Comparison of ENCODE assay signal across 8 cellular contexts in genomic region chr5:23208959-23209431, GRCh38.
DNase-seq lines count a peak whose midpoint lies in the region; ATAC-seq and TF ChIP-seq lines count a peak whose summit lies in the region.

No MANE protein-coding gene starts in this region.

- H3K4me3 ChIP-seq in AG04450 (ENCODE audit: low read depth, low read length) (no peak overlapping the region), SU-DHL-6 (ENCODE audit: insufficient read depth, low read length, poor library complexity, severe bottlenecking) (no peak overlapping the region), upper lobe of right lung (no peak overlapping the region)
- no peak overlapping the region for H3K4me3 ChIP-seq in naive thymus-derived CD4-positive, alpha-beta T cell (ENCODE audit: low read length)

- no peak overlapping the region for H3K4me3 Mint-ChIP-seq in glutamatergic neuron (ENCODE audit: unreplicated experiment)
- H3K4me3 Mint-ChIP-seq in naive thymus-derived CD4-positive, alpha-beta T cell: no peak overlapping the region

- no peaks in the 10 kb centered on the region for H3K36me3 Mint-ChIP-seq in glutamatergic neuron (ENCODE audit: unreplicated experiment)
- H3K36me3 Mint-ChIP-seq in naive thymus-derived CD4-positive, alpha-beta T cell: no peaks in the 10 kb centered on the region

- H3K36me3 ChIP-seq in SU-DHL-6 (ENCODE audit: low read length): no peaks in the 10 kb centered on the region
- no peaks in the 10 kb centered on the region for H3K36me3 ChIP-seq in upper lobe of right lung
- no peaks in the 10 kb centered on the region for H3K36me3 ChIP-seq in naive thymus-derived CD4-positive, alpha-beta T cell (ENCODE audit: control insufficient read depth in 2 of 3, insufficient read depth in 3 of 3, low read length in 3 of 3)

- H3F3A ChIP-seq in SU-DHL-6 (ENCODE audit: insufficient read depth): no peaks in the 10 kb centered on the region

- H3K9ac ChIP-seq in SU-DHL-6 (ENCODE audit: low read length): no peak overlapping the region

- H2AFZ ChIP-seq in SU-DHL-6 (ENCODE audit: low read depth, low read length, severe bottlenecking): peak overlapping the region; percentile 49

- no peaks in the 10 kb centered on the region for H3K27me3 ChIP-seq in AG04450 (ENCODE audit: control insufficient read depth, insufficient read depth, low read length)
- H3K27me3 ChIP-seq in SU-DHL-6 (ENCODE audit: low read length): no peaks in the 10 kb centered on the region
- no peaks in the 10 kb centered on the region for H3K27me3 ChIP-seq in upper lobe of right lung
- H3K27me3 ChIP-seq in naive thymus-derived CD4-positive, alpha-beta T cell (ENCODE audit: control insufficient read depth in 2 of 2, insufficient read depth in 2 of 2, low read length in 2 of 2): no peaks in the 10 kb centered on the region

- DNase-seq in AG04450 (ENCODE audit: low read depth, low spot score) (no peak), NCI-H1694 treated with DMSO at 0.1 percent for 48 hours (lab: John Stamatoyannopoulos, UW) (peak; percentile 92), glutamatergic neuron (no peak), upper lobe of right lung (no peak)
- no peak for DNase-seq in naive thymus-derived CD4-positive, alpha-beta T cell

- no peaks in the 10 kb centered on the region for H3K27me3 Mint-ChIP-seq in glutamatergic neuron (ENCODE audit: unreplicated experiment)
- H3K27me3 Mint-ChIP-seq in naive thymus-derived CD4-positive, alpha-beta T cell: no peaks in the 10 kb centered on the region

- H3K9me3 ChIP-seq in AG04450 (ENCODE audit: control insufficient read depth, insufficient read depth, low read length): peaks cover 5% of the 10 kb centered on the region
- no peaks in the 10 kb centered on the region for H3K9me3 ChIP-seq in SU-DHL-6 (ENCODE audit: insufficient read depth, low read length)
- no peaks in the 10 kb centered on the region for H3K9me3 ChIP-seq in upper lobe of right lung
- H3K9me3 ChIP-seq in naive thymus-derived CD4-positive, alpha-beta T cell (ENCODE audit: control insufficient read depth in 2 of 3, low read length in 3 of 3): no peaks in the 10 kb centered on the region

- no peak overlapping the region for H3K27ac ChIP-seq in AG04450 (ENCODE audit: low read depth, low read length)
- H3K27ac ChIP-seq in SU-DHL-6 (ENCODE audit: low read depth, low read length): no peak overlapping the region
- no peak overlapping the region for H3K27ac ChIP-seq in upper lobe of right lung
- no peak overlapping the region for H3K27ac ChIP-seq in naive thymus-derived CD4-positive, alpha-beta T cell (ENCODE audit: low read depth, low read length)

- H3K4me2 ChIP-seq in SU-DHL-6 (ENCODE audit: low read depth, low read length, poor library complexity, severe bottlenecking): no peak overlapping the region

- no peak overlapping the region for H3K27ac Mint-ChIP-seq in glutamatergic neuron (ENCODE audit: unreplicated experiment)
- no peak overlapping the region for H3K27ac Mint-ChIP-seq in naive thymus-derived CD4-positive, alpha-beta T cell

- ATAC-seq in GM18499 (IDR thresholded peaks at IDR 0.05; ENCODE audit: insufficient read depth, unreplicated experiment): peak; percentile 74
- peak; percentile 83 for ATAC-seq in HG02798 (IDR thresholded peaks at IDR 0.05; ENCODE audit: poor library complexity, unreplicated experiment)
- ATAC-seq in upper lobe of right lung: peak; percentile 77
- ATAC-seq in naive thymus-derived CD4-positive, alpha-beta T cell: no peak

- no peaks in the 10 kb centered on the region for H3K4me1 Mint-ChIP-seq in glutamatergic neuron (ENCODE audit: low read depth, unreplicated experiment)
- H3K4me1 Mint-ChIP-seq in naive thymus-derived CD4-positive, alpha-beta T cell: no peaks in the 10 kb centered on the region

- no peaks in the 10 kb centered on the region for H3K4me1 ChIP-seq in upper lobe of right lung
- no peaks in the 10 kb centered on the region for H3K4me1 ChIP-seq in naive thymus-derived CD4-positive, alpha-beta T cell (ENCODE audit: control insufficient read depth in 2 of 2, insufficient read depth in 2 of 2, low read length in 2 of 2)

- CTCF ChIA-PET in AG04450 (lab: Charles Lee): interaction anchor here (1.0 to 1.7 kb wide), 4 partner anchors 12 to 197 kb away, joined by 3 to 5 read pairs (median 4); no protein-coding TSS in a partner anchor
- CTCF ChIA-PET in naive thymus-derived CD4-positive, alpha-beta T cell (lab: Charles Lee): no interaction called here

- TF ChIP-seq CTCF in AG04450 (IDR thresholded peaks at IDR 0.05; ENCODE audit: low read depth, low read length): peak; percentile 63
- peak; percentile 73 for TF ChIP-seq CTCF in SU-DHL-6 (IDR thresholded peaks at IDR 0.05; ENCODE audit: insufficient read depth, low read length, poor library complexity, severe bottlenecking)
- peak; percentile 80 for TF ChIP-seq CTCF in glutamatergic neuron (IDR thresholded peaks at IDR 0.05; ENCODE audit: partially characterized antibody, unreplicated experiment)
- peak; percentile 65 for TF ChIP-seq CTCF in upper lobe of right lung (IDR thresholded peaks at IDR 0.05)

- POLR2A ChIA-PET in AG04450 (lab: Yijun Ruan, JAX): no interaction called here
- POLR2A ChIA-PET in naive thymus-derived CD4-positive, alpha-beta T cell (lab: Charles Lee): no interaction called here

- intact Hi-C loops in upper lobe of right lung (cut with DNase I): no loop called here
- intact Hi-C loops in naive thymus-derived CD4-positive, alpha-beta T cell (cut with micrococcal nuclease): no loop called here

- no peaks in the 10 kb centered on the region for H3K9me2 ChIP-seq in SU-DHL-6 (replicated peaks; ENCODE audit: insufficient read depth, low read length)

- no peaks in the 10 kb centered on the region for H3K79me2 ChIP-seq in SU-DHL-6 (ENCODE audit: insufficient read depth, low read length)

- no peaks in the 10 kb centered on the region for H3K9me3 Mint-ChIP-seq in glutamatergic neuron (ENCODE audit: unreplicated experiment)
- H3K9me3 Mint-ChIP-seq in naive thymus-derived CD4-positive, alpha-beta T cell: peaks cover 1 to 30% (median 10%) of the 10 kb centered on the region in 11 donors

- no peaks in the 10 kb centered on the region for H4K20me1 ChIP-seq in SU-DHL-6 (ENCODE audit: low read depth, low read length)
